8 cellular contexts compared by ENCODE assay signal in genomic region chr1:204828352-204828850, GRCh38. TPM values are rescaled to one million over a fixed set of nuclear protein-coding genes. Genes with fewer than 3 reads are reported as not detected.
DNase-seq lines count a peak whose midpoint lies in the region; ATAC-seq and TF ChIP-seq lines count a peak whose summit lies in the region.

No MANE protein-coding gene starts in this region.

- peaks cover 0 to 12% (median 6%) of the 10 kb centered on the region in 7 donors for H3K4me1 Mint-ChIP-seq in naive thymus-derived CD4-positive, alpha-beta T cell

- no peaks in the 10 kb centered on the region for H4K20me1 ChIP-seq in OCI-LY7 (ENCODE audit: insufficient read depth, low read length)

- H3K9me2 ChIP-seq in OCI-LY7 (ENCODE audit: insufficient read depth, low read length): no peaks in the 10 kb centered on the region

- intact Hi-C loops in naive thymus-derived CD4-positive, alpha-beta T cell (cut with micrococcal nuclease): no loop called here
- intact Hi-C loops in OCI-LY7 (cut with micrococcal nuclease; ENCODE audit: unreplicated experiment): loop anchor here (5.0 kb wide), 1 partner anchor 149 kb away; no protein-coding TSS in a partner anchor

- POLR2A ChIA-PET in naive thymus-derived CD4-positive, alpha-beta T cell (lab: Charles Lee): no interaction called here
- POLR2A ChIA-PET in OCI-LY7 (lab: Charles Lee): interaction anchor here (0.6 kb wide), 1 partner anchor 54 kb away, joined by 3 read pairs; no protein-coding TSS in a partner anchor

- no peak overlapping the region for H3K4me2 ChIP-seq in OCI-LY7 (ENCODE audit: low read length)

- DNase-seq in Daoy (ENCODE audit: low read depth): peak; percentile 89
- peak; percentile 91 to 95 for DNase-seq in NCI-H187 (lab: John Stamatoyannopoulos, UW)
- peak; percentile 82 for DNase-seq in activated CD8-positive, alpha-beta memory T cell treated with anti-CD3 and anti-CD28 coated beads, Interleukin-2, amount 50 U/mL, for 48 hours
- peak; percentile 8 for DNase-seq in fibroblast of pulmonary artery (ENCODE audit: low read depth)
- peak in 3 of 9 donors; percentile 4 to 64 (median 17) for DNase-seq in naive thymus-derived CD4-positive, alpha-beta T cell
- peak in 46 of 49 donors; percentile 50 to 94 (median 76) for DNase-seq in substantia nigra (lab: John Stamatoyannopoulos, UW)
- DNase-seq in OCI-LY7 (ENCODE audit: low spot score): no peak

- peak; percentile 73 for ATAC-seq in naive thymus-derived CD4-positive, alpha-beta T cell
- no peak for ATAC-seq in HG03135 (IDR thresholded peaks at IDR 0.05; ENCODE audit: unreplicated experiment)

- H3K4me3 Mint-ChIP-seq in naive thymus-derived CD4-positive, alpha-beta T cell: peak overlapping the region in 8 of 10 donors; percentile 39 to 85 (median 50)

- no peaks in the 10 kb centered on the region for H3K9me3 ChIP-seq in naive thymus-derived CD4-positive, alpha-beta T cell (ENCODE audit: control insufficient read depth in 2 of 3, low read length in 3 of 3)
- H3K9me3 ChIP-seq in OCI-LY7 (ENCODE audit: low read length): no peaks in the 10 kb centered on the region

- no peak for TF ChIP-seq CTCF in fibroblast of pulmonary artery (IDR thresholded peaks at IDR 0.05; ENCODE audit: low read length, missing control alignments)
- no peak for TF ChIP-seq CTCF in OCI-LY7 (conservative IDR thresholded peaks at IDR 0.05; ENCODE audit: low read length)

- peaks cover 0 to 7% (median 0%) of the 10 kb centered on the region in 5 donors for H3K36me3 Mint-ChIP-seq in naive thymus-derived CD4-positive, alpha-beta T cell

- H3K36me3 ChIP-seq in naive thymus-derived CD4-positive, alpha-beta T cell (ENCODE audit: control insufficient read depth in 2 of 3, insufficient read depth in 3 of 3, low read length in 3 of 3): no peaks in the 10 kb centered on the region
- H3K36me3 ChIP-seq in OCI-LY7 (ENCODE audit: insufficient read depth, low read length): no peaks in the 10 kb centered on the region

- H3K4me3 ChIP-seq in fibroblast of pulmonary artery (replicated peaks; ENCODE audit: low read depth, low read length) (no peak overlapping the region), OCI-LY7 (ENCODE audit: low read depth, low read length, poor library complexity, severe bottlenecking) (no peak overlapping the region)
- no peak overlapping the region for H3K4me3 ChIP-seq in naive thymus-derived CD4-positive, alpha-beta T cell (ENCODE audit: low read length)

- H3K4me1 ChIP-seq in naive thymus-derived CD4-positive, alpha-beta T cell (ENCODE audit: control insufficient read depth in 2 of 2, insufficient read depth in 2 of 2, low read length in 2 of 2): peaks cover 0 to 6% of the 10 kb centered on the region in 2 donors
- no peaks in the 10 kb centered on the region for H3K4me1 ChIP-seq in OCI-LY7 (ENCODE audit: insufficient read depth, low read length, poor library complexity, severe bottlenecking)

- peaks cover 33 to 64% (median 55%) of the 10 kb centered on the region in 5 donors for H3K27me3 Mint-ChIP-seq in naive thymus-derived CD4-positive, alpha-beta T cell

- H3K27ac Mint-ChIP-seq in naive thymus-derived CD4-positive, alpha-beta T cell: no peak overlapping the region

- CTCF ChIA-PET in naive thymus-derived CD4-positive, alpha-beta T cell (lab: Charles Lee): interaction anchor here (1.0 kb wide), 1 partner anchor 21 kb away, joined by 3 read pairs; no protein-coding TSS in a partner anchor
- CTCF ChIA-PET in OCI-LY7 (lab: Charles Lee; ENCODE audit: unreplicated experiment): no interaction called here

- no peak overlapping the region for H3K27ac ChIP-seq in naive thymus-derived CD4-positive, alpha-beta T cell (ENCODE audit: low read depth, low read length)
- H3K27ac ChIP-seq in substantia nigra (ENCODE audit: low read depth, low read length, poor library complexity, severe bottlenecking) (peak overlapping the region; percentile 88), OCI-LY7 (ENCODE audit: low read depth, low read length, poor library complexity, severe bottlenecking) (no peak overlapping the region)

- H3K79me2 ChIP-seq in OCI-LY7 (ENCODE audit: insufficient read depth, low read depth, low read length): no peaks in the 10 kb centered on the region

- H3K9me3 Mint-ChIP-seq in naive thymus-derived CD4-positive, alpha-beta T cell: peaks cover 0 to 4% (median 0%) of the 10 kb centered on the region in 11 donors

- no peak overlapping the region for H2AFZ ChIP-seq in OCI-LY7 (ENCODE audit: low read length)

- BruUV-seq in OCI-LY7 (replicated peaks; lab: Mats Ljungman, UMichigan): no TSS peak

- H3K27me3 ChIP-seq in naive thymus-derived CD4-positive, alpha-beta T cell (ENCODE audit: control insufficient read depth in 2 of 2, insufficient read depth in 2 of 2, low read length in 2 of 2): no peaks in the 10 kb centered on the region

RNA-seq across cellular contexts. Expression of gene NFASC, which starts 42.3 kb away (rescaled TPM):
- 4.8 and 5.8 TPM in 2 replicates for total RNA-seq in Daoy (2014; rRNA removed; shearing (Covaris generic))
- under 1 TPM in 1 of 5 experiments, not detected in 4; 0.31 TPM for total RNA-seq in naive thymus-derived CD4-positive, alpha-beta T cell
- polyA plus RNA-seq in naive thymus-derived CD4-positive, alpha-beta T cell: not detected
- not detected in 2 replicates for total RNA-seq in OCI-LY7 (2014; rRNA removed; shearing (Covaris generic))
- 0.15 TPM in 1 of 2 replicates, not detected in the other for total RNA-seq in OCI-LY7 (2022)
